8 cellular contexts compared by ENCODE assay signal in genomic region chr12:102119674-102120563, GRCh38. TPM values are rescaled to one million over a fixed set of nuclear protein-coding genes. Genes with fewer than 3 reads are reported as not detected.
DNase-seq lines count a peak whose midpoint lies in the region.

TSS of gene NUP37 (minus strand) at chr12:102120114. CDS start at chr12:102118518, 1,596 bp downstream.
TSS of gene PARPBP (plus strand) at chr12:102120183. CDS start at chr12:102123889, 3,706 bp downstream.

- H3K4me1 ChIP-seq in HAP-1: peaks cover 14% of the 10 kb centered on the region
- peaks cover 15% of the 10 kb centered on the region for H3K4me1 ChIP-seq in neuron (ENCODE audit: insufficient read depth, low read length)
- peaks cover 2 to 21% (median 20%) of the 10 kb centered on the region in 5 donors for H3K4me1 ChIP-seq in subcutaneous abdominal adipose tissue (ENCODE audit: control insufficient read depth in 5 of 5, insufficient read depth in 5 of 5, low read length in 5 of 5)

- peak within 1 kb of the TSS; percentile 80 for H3K27ac ChIP-seq in subcutaneous abdominal adipose tissue (ENCODE audit: low read depth, low read length)

- DNase-seq in GDM1 (lab: John Stamatoyannopoulos, UW) (peak; percentile 86), HAP-1 (ENCODE audit: low spot score in 2 of 2) (peak; percentile 86 to 94), MG63 (peak; percentile 91), SIG-M5 treated with dmso at 0.1 percent for 504 hours (lab: John Stamatoyannopoulos, UW; ENCODE audit: unreplicated experiment) (peak; percentile 93), foreskin melanocyte (peak; percentile 87)
- peak; percentile 86 for DNase-seq in activated gamma-delta T cell treated with anti-CD3 and anti-CD28 coated beads, Interleukin-2, amount 50 U/mL, for 16 hours (ENCODE audit: low read depth)

- H3K27me3 ChIP-seq in HAP-1 (ENCODE audit: low read depth): no peaks in the 10 kb centered on the region
- no peaks in the 10 kb centered on the region for H3K27me3 ChIP-seq in MG63
- no peaks in the 10 kb centered on the region for H3K27me3 ChIP-seq in neuron (ENCODE audit: insufficient read depth, low read length)
- no peaks in the 10 kb centered on the region for H3K27me3 ChIP-seq in subcutaneous abdominal adipose tissue (ENCODE audit: control insufficient read depth in 5 of 5, insufficient read depth in 4 of 5, low read length in 5 of 5)

- H3K9ac ChIP-seq in subcutaneous abdominal adipose tissue (ENCODE audit: low read length in 5 of 5): peak within 1 kb of the TSS; percentile 92 to 99 (median 97)

- in situ Hi-C loops in HAP-1 (cut with MboI; ENCODE audit: low sequenced_read_pairs): no loop called here

- peak within 1 kb of the TSS; percentile 99 for H2AFZ ChIP-seq in neuron (ENCODE audit: low read depth, low read length)

- H3K36me3 ChIP-seq in HAP-1 (replicated peaks): peaks cover 35% of the 10 kb centered on the region
- peaks cover 31% of the 10 kb centered on the region for H3K36me3 ChIP-seq in MG63
- H3K36me3 ChIP-seq in neuron (ENCODE audit: insufficient read depth, low read length): peaks cover 25% of the 10 kb centered on the region
- peaks cover 7 to 29% (median 16%) of the 10 kb centered on the region in 5 donors for H3K36me3 ChIP-seq in subcutaneous abdominal adipose tissue (ENCODE audit: control insufficient read depth in 5 of 5, insufficient read depth in 5 of 5, low read length in 5 of 5)

- H3K4me3 ChIP-seq in HAP-1: peak within 1 kb of the TSS; percentile 81
- peak within 1 kb of the TSS; percentile 94 for H3K4me3 ChIP-seq in MG63
- H3K4me3 ChIP-seq in neuron (ENCODE audit: low read length): peak within 1 kb of the TSS; percentile 72
- H3K4me3 ChIP-seq in subcutaneous abdominal adipose tissue (ENCODE audit: low read depth in 1 of 5, low read length in 5 of 5): peak within 1 kb of the TSS; percentile 81 to 99 (median 96)

- H3K9me3 ChIP-seq in HAP-1: no peaks in the 10 kb centered on the region
- no peaks in the 10 kb centered on the region for H3K9me3 ChIP-seq in MG63
- H3K9me3 ChIP-seq in neuron (ENCODE audit: low read length): no peaks in the 10 kb centered on the region
- H3K9me3 ChIP-seq in subcutaneous abdominal adipose tissue (ENCODE audit: control insufficient read depth in 5 of 5, low read length in 5 of 5): no peaks in the 10 kb centered on the region

RNA-seq across cellular contexts. Expression of gene NUP37, which starts in this region (rescaled TPM):
- 77.9 and 187 TPM in 2 replicates for total RNA-seq in MG63 (2014; rRNA removed; shearing (Covaris generic); ENCODE audit: low replicate concordance)

RNA-seq across cellular contexts. Expression of gene PARPBP, which starts in this region (rescaled TPM):
- total RNA-seq in MG63 (2014; rRNA removed; shearing (Covaris generic); ENCODE audit: low replicate concordance): 19.2 and 37.6 TPM in 2 replicates

Comparison
In these comparisons a context has a peak if more than half of its experiments do, and no peak if none do; other contexts are left out.
1. Peak in every context shown above with its lines: DNase-seq, H3K4me3 ChIP-seq and H3K27ac ChIP-seq.